9 cellular contexts compared by ENCODE assay signal in the genomic region with DNA sequence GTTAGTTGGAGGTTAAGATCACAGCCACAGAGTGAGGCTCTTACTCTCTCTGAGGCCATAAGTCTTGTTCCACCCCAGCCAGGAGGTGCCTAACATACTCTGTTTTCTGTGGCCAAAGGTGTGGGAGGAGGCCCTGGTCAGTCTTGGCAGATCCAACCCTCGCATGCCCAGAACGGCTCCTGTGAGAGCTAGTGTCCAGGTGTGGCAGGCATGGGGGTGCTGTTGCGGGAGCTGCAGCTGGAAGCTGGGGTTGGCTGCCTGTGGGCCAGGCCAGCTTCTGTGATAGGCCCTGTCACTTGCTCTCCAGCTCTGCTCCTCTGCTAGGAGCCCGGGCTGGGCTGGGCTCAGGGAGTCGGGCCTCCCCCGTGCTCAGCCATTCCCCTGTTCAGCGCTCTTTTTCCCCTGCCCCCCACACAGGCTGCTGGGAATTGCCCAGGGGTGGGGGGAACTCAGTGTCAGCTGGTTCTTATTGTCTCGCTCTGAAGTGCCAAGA. TPM values are rescaled to one million over a fixed set of nuclear protein-coding genes. Genes with fewer than 3 reads are reported as not detected.
A peak's percentile ranks its signal among the peaks of the same experiment; 100 is the strongest.
DNase-seq lines count a peak whose midpoint lies in the region; ATAC-seq and TF ChIP-seq lines count a peak whose summit lies in the region.
"Had no signal": no experiment of that assay in that cellular context is flagged by ENCODE, and none has a peak within 500 bp of the region (broad histone marks: within the 10 kb centered on the region; RNA-seq: fewer than 3 reads in every experiment).

No MANE protein-coding gene starts in this region.

- no peaks in the 10 kb centered on the region for H3K27me3 ChIP-seq in esophagus squamous epithelium
- H3K27me3 ChIP-seq in mucosa of rectum (ENCODE audit: control insufficient read depth in 2 of 2, insufficient read depth in 2 of 2, low read length in 2 of 2) = no peaks in the 10 kb centered on the region
- H3K27me3 ChIP-seq in thyroid gland = no peaks in the 10 kb centered on the region
- H3K27me3 ChIP-seq: MG63 had no signal

- H3K36me3 ChIP-seq in OCI-LY7 (ENCODE audit: insufficient read depth, low read length) (peaks cover 27% of the 10 kb centered on the region), esophagus squamous epithelium (peaks cover 14 to 89% (median 14%) of the 10 kb centered on the region in 3 donors), mucosa of rectum (ENCODE audit: control insufficient read depth in 2 of 2, insufficient read depth in 2 of 2, low read length in 2 of 2) (peaks cover 6 to 14% of the 10 kb centered on the region in 2 donors), thyroid gland (peaks cover 0 to 3% of the 10 kb centered on the region in 2 donors)

- no peaks in the 10 kb centered on the region; the same call in 1 of the 2 replicates for H3K79me2 ChIP-seq in OCI-LY7 (ENCODE audit: insufficient read depth, low read depth, low read length)

- DNase-seq in OCI-LY7 (ENCODE audit: low spot score) = no peak
- no peak for DNase-seq in esophagus squamous epithelium (lab: John Stamatoyannopoulos, UW)
- DNase-seq in thyroid gland = peak; percentile 33 to 46
- no peak for DNase-seq in activated naive CD4-positive, alpha-beta T cell treated with anti-CD3 and anti-CD28 coated beads, Interleukin-2, amount 50 U/mL, for 72 hours (ENCODE audit: low spot score in 2 of 2)
- no peak for DNase-seq in GDM1 (lab: John Stamatoyannopoulos, UW)
- DNase-seq in NCI-H2081 (lab: John Stamatoyannopoulos, UW) = no peak

- intact Hi-C loops in OCI-LY7 (cut with micrococcal nuclease; ENCODE audit: unreplicated experiment) (no loop called here), esophagus squamous epithelium (cut with DNase I) (loop anchor here (10.0 kb wide), 1 partner anchor 338 kb away; no protein-coding TSS in a partner anchor), thyroid gland (cut with DNase I) (no loop called here)

- peaks cover 4 to 6% of the 10 kb centered on the region in 2 donors for H3K36me3 Mint-ChIP-seq in activated naive CD4-positive, alpha-beta T cell treated with anti-CD3 and anti-CD28 coated beads, Interleukin-2, amount 50 U/mL, for 72 hours

- no peaks in the 10 kb centered on the region for H3K9me2 ChIP-seq in OCI-LY7 (ENCODE audit: insufficient read depth, low read length)

- POLR2A ChIA-PET in OCI-LY7 (lab: Charles Lee) = no interaction called here

- H3K9me3 ChIP-seq in OCI-LY7 (ENCODE audit: low read length) (no peaks in the 10 kb centered on the region), esophagus squamous epithelium (no peaks in the 10 kb centered on the region), mucosa of rectum (ENCODE audit: control insufficient read depth in 2 of 2, low read length in 2 of 2) (no peaks in the 10 kb centered on the region), thyroid gland (no peaks in the 10 kb centered on the region)
- H3K9me3 ChIP-seq: MG63 had no signal

- WGBS in esophagus squamous epithelium, 2 donors = 51 to 80% methylated on average over 1 to 3 of the region's 8 CpGs
- 64 to 68% methylated on average over 3 to 6 of the region's 8 CpGs for WGBS in thyroid gland, 2 donors

- CTCF ChIA-PET in OCI-LY7 (lab: Charles Lee; ENCODE audit: unreplicated experiment) = no interaction called here

- no peak for TF ChIP-seq POLR2A in esophagus squamous epithelium (IDR thresholded peaks at IDR 0.05)
- no peak for TF ChIP-seq POLR2A in thyroid gland (IDR thresholded peaks at IDR 0.05)

- H3K27ac Mint-ChIP-seq in activated naive CD4-positive, alpha-beta T cell treated with anti-CD3 and anti-CD28 coated beads, Interleukin-2, amount 50 U/mL, for 72 hours = peak overlapping the region in 1 of 2 donors; percentile 74

- H3K9ac ChIP-seq in mucosa of rectum (ENCODE audit: low read depth in 1 of 2, low read length in 2 of 2) = peak overlapping the region; percentile 6 to 38

- peaks cover 66% of the 10 kb centered on the region for H3K4me1 ChIP-seq in OCI-LY7 (ENCODE audit: insufficient read depth, low read length, poor library complexity, severe bottlenecking)
- peaks cover 49 to 83% (median 57%) of the 10 kb centered on the region in 3 donors for H3K4me1 ChIP-seq in esophagus squamous epithelium
- H3K4me1 ChIP-seq in mucosa of rectum (ENCODE audit: control insufficient read depth in 2 of 2, insufficient read depth in 2 of 2, low read length in 2 of 2) = peaks cover 24 to 35% of the 10 kb centered on the region in 2 donors
- H3K4me1 ChIP-seq in thyroid gland = peaks cover 45 to 56% of the 10 kb centered on the region in 2 donors

- H4K20me1 ChIP-seq in OCI-LY7 (ENCODE audit: insufficient read depth, low read length) = no peaks in the 10 kb centered on the region

- H3K4me3 ChIP-seq in OCI-LY7 (ENCODE audit: low read depth, low read length, poor library complexity, severe bottlenecking) (no peak overlapping the region), esophagus squamous epithelium (no peak overlapping the region), mucosa of rectum (ENCODE audit: low read length in 2 of 2) (no peak overlapping the region), thyroid gland (replicated peaks in 1 of 3) (no peak overlapping the region)
- H3K4me3 ChIP-seq: MG63 had no signal

- H2AFZ ChIP-seq in OCI-LY7 (ENCODE audit: low read length) = no peak overlapping the region

- ATAC-seq in activated naive CD4-positive, alpha-beta T cell treated with anti-CD3 and anti-CD28 coated beads, Interleukin-2, amount 50 U/mL, for 72 hours = no peak
- ATAC-seq in GM18498 (IDR thresholded peaks at IDR 0.05; ENCODE audit: unreplicated experiment) = no peak

- H3K9me3 Mint-ChIP-seq in activated naive CD4-positive, alpha-beta T cell treated with anti-CD3 and anti-CD28 coated beads, Interleukin-2, amount 50 U/mL, for 72 hours = no peaks in the 10 kb centered on the region

- H3K4me2 ChIP-seq in OCI-LY7 (ENCODE audit: low read length) = peak overlapping the region; percentile 28; the same call in 1 of the 2 replicates

- peak overlapping the region; percentile 25 for H3K27ac ChIP-seq in OCI-LY7 (ENCODE audit: low read depth, low read length, poor library complexity, severe bottlenecking)
- H3K27ac ChIP-seq in esophagus squamous epithelium = peak overlapping the region; percentile 54 to 99 (median 94)
- peak overlapping the region; percentile 60 to 74 for H3K27ac ChIP-seq in mucosa of rectum (ENCODE audit: low read depth in 2 of 2, low read length in 2 of 2)
- peak overlapping the region; percentile 20 to 100 (median 74) for H3K27ac ChIP-seq in thyroid gland

- BruUV-seq in OCI-LY7 (replicated peaks; lab: Mats Ljungman, UMichigan) = no TSS peak

- TF ChIP-seq CTCF in OCI-LY7 (conservative IDR thresholded peaks at IDR 0.05; ENCODE audit: low read length) (no peak), esophagus squamous epithelium (IDR thresholded peaks at IDR 0.05) (no peak), thyroid gland (IDR thresholded peaks at IDR 0.05) (no peak)

RNA-seq across cellular contexts. Expression of gene IER5L, which starts 31.6 kb away (rescaled TPM):
- total RNA-seq in OCI-LY7 (2014; rRNA removed; shearing (Covaris generic)) = 16.9 and 21.2 TPM in 2 replicates
- total RNA-seq in OCI-LY7 (2022) = 2.8 and 3.4 TPM in 2 replicates
- 1 to 10 TPM; 6.1 to 8.7 (median 7.2) TPM for total RNA-seq in esophagus squamous epithelium
- 10 to 100 TPM in 3 of 4 donors, 1 to 10 TPM in 1; 7.8 to 20.2 (median 12.6) TPM for total RNA-seq in thyroid gland
- 1 to 10 TPM; 3.6 to 5.7 TPM for total RNA-seq in activated naive CD4-positive, alpha-beta T cell treated with anti-CD3 and anti-CD28 coated beads, Interleukin-2, amount 50 U/mL, for 72 hours

RNA-seq across cellular contexts. Expression of gene PTPA, which starts 35.3 kb away (rescaled TPM):
- total RNA-seq in OCI-LY7 (2014; rRNA removed; shearing (Covaris generic)) = 106 and 109 TPM in 2 replicates
- total RNA-seq in OCI-LY7 (2022) (95.8 and 111 TPM in 2 replicates), esophagus squamous epithelium (100 to 1,000 TPM in 1 of 4 donors, 10 to 100 TPM in 3; 59.1 to 110 (median 80.6) TPM), thyroid gland (100 to 1,000 TPM in 2 of 4 donors, 10 to 100 TPM in 2; 45.0 to 117 (median 89.5) TPM)
- 100 to 1,000 TPM in 1 of 2 donors, 10 to 100 TPM in 1; 93.1 to 109 TPM for total RNA-seq in activated naive CD4-positive, alpha-beta T cell treated with anti-CD3 and anti-CD28 coated beads, Interleukin-2, amount 50 U/mL, for 72 hours

RNA-seq across cellular contexts. Expression of gene CRAT, which starts 35.9 kb away (rescaled TPM):
- 0.26 and 1.8 TPM in 2 replicates for total RNA-seq in OCI-LY7 (2014; rRNA removed; shearing (Covaris generic))
- total RNA-seq in OCI-LY7 (2022) = 5.3 and 6.5 TPM in 2 replicates
- total RNA-seq in esophagus squamous epithelium = 10 to 100 TPM; 25.3 to 61.5 (median 44.9) TPM
- total RNA-seq in thyroid gland = 10 to 100 TPM; 44.0 to 59.0 (median 54.1) TPM
- total RNA-seq in activated naive CD4-positive, alpha-beta T cell treated with anti-CD3 and anti-CD28 coated beads, Interleukin-2, amount 50 U/mL, for 72 hours = 10 to 100 TPM; 14.7 to 35.6 TPM

Comparison
In these comparisons a context has a peak if more than half of its experiments do, and no peak if none do; other contexts are left out.
1. DNase-seq: peak in thyroid gland (2 of 2); none in OCI-LY7 (single experiment), esophagus squamous epithelium (single experiment), activated naive CD4-positive, alpha-beta T cell treated with anti-CD3 and anti-CD28 coated beads, Interleukin-2, amount 50 U/mL, for 72 hours (0 of 2), GDM1 (single experiment) and NCI-H2081 (0 of 2).
2. H3K27ac ChIP-seq: peak in every context shown above with its lines; median percentile 94 in esophagus squamous epithelium; 74 in thyroid gland; 67 in mucosa of rectum; 25 in OCI-LY7.